Comparison of ENCODE assay signal across 14 cellular contexts in the genomic region with DNA sequence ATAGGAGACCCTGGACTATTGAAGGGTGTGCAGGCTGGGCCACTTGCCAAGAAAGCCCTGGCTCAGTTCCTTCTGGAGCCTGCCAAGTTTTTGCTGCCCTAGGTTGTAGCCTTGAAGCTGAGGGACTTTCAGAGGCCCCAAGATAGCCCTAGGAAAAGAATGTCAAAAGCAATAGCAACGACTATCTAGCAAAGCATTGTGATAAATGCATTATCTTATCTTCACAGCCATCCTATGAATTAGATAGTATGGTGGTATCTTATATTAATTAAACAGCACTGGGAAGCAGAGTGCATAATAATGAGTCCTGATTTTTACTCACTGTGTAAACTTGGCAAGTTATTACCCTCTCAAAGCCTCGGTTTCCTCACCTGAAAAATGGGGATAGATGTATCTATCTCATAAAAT.
A peak's percentile ranks its signal among the peaks of the same experiment; 100 is the strongest.
DNase-seq lines count a peak whose midpoint lies in the region; ATAC-seq, FAIRE-seq and TF ChIP-seq lines count a peak whose summit lies in the region.
"Had no signal": no experiment of that assay in that cellular context is flagged by ENCODE, and none has a peak within 500 bp of the region (broad histone marks: within the 10 kb centered on the region; RNA-seq: fewer than 3 reads in every experiment).

No MANE protein-coding gene starts in this region.

- H3K4me2 ChIP-seq in PC-3 (ENCODE audit: low read length): peak overlapping the region; percentile 55

- no peaks in the 10 kb centered on the region for H3F3A ChIP-seq in PC-3 (ENCODE audit: low read length, unreplicated experiment)

- FAIRE-seq in pancreas (lab: Jason Lieb, UNC): no peak
- FAIRE-seq: TTC549 had no signal

- H3K27ac ChIP-seq in PC-3 (ENCODE audit: low read length) (peak overlapping the region; percentile 51), foreskin keratinocyte (peak overlapping the region; percentile 74), pancreas (peak overlapping the region in 1 of 4 donors; percentile 6)
- H3K27ac ChIP-seq: parathyroid adenoma had no signal

- no peaks in the 10 kb centered on the region for H3K9me2 ChIP-seq in PC-3 (replicated peaks; ENCODE audit: low read length)

- DNase-seq in Daoy (ENCODE audit: low read depth): peak; percentile 54
- peak; percentile 52 for DNase-seq in PC-3
- no peak for DNase-seq in foreskin keratinocyte
- peak; percentile 50 to 80 (median 69) for DNase-seq in pancreas
- no peak for DNase-seq in OCI-M1 (lab: John Stamatoyannopoulos, UW)
- DNase-seq in GM10248 (ENCODE audit: extremely low spot score): no peak
- DNase-seq: activated naive CD8-positive, alpha-beta T cell treated with anti-CD3 and anti-CD28 coated beads for 36 hours; NCI-H2227 treated with DMSO at 0.1 percent for 48 hours; SHP77; stimulated activated CD4-positive, alpha-beta T cell treated with anti-CD3 and anti-CD28 coated beads, Interleukin-4, amount 100 ng/mL, for 1 hour had no signal

- no peak overlapping the region for H2AFZ ChIP-seq in PC-3 (ENCODE audit: low read length)
- H2AFZ ChIP-seq: parathyroid adenoma had no signal

- intact Hi-C loops in PC-3 (cut with micrococcal nuclease) (no loop called here), pancreas (cut with DNase I) (no loop called here)

- H3K9me3 ChIP-seq in PC-3 (ENCODE audit: low read length) (no peaks in the 10 kb centered on the region), pancreas (no peaks in the 10 kb centered on the region)

- no peaks in the 10 kb centered on the region for H4K20me1 ChIP-seq in PC-3 (ENCODE audit: low read length)

- no TSS peak for BruUV-seq in PC-3 (replicated peaks; lab: Mats Ljungman, UMichigan)

- POLR2A ChIA-PET in PC-3 (lab: Charles Lee; ENCODE audit: unreplicated experiment): interaction anchor here (0.6 kb wide), 1 partner anchor 1163 kb away, joined by 3 read pairs; no protein-coding TSS in a partner anchor
- POLR2A ChIA-PET in GM10248 (lab: Yijun Ruan, JAX): no interaction called here

- TF ChIP-seq CTCF in PC-3 (conservative IDR thresholded peaks at IDR 0.05; ENCODE audit: low read depth, low read length): no peak
- TF ChIP-seq CTCF in foreskin keratinocyte (conservative IDR thresholded peaks at IDR 0.05): no peak
- no peak for TF ChIP-seq CTCF in pancreas (IDR thresholded peaks at IDR 0.05)
- TF ChIP-seq CTCF in GM10248 (IDR thresholded peaks at IDR 0.05; ENCODE audit: control extremely low read depth, extremely low read depth, low read depth, missing control alignments): no peak

- no peaks in the 10 kb centered on the region for H3K36me3 ChIP-seq in PC-3 (ENCODE audit: low read depth, low read length)
- H3K36me3 ChIP-seq in pancreas: no peaks in the 10 kb centered on the region

- no peak for ATAC-seq in PC-3
- no peak for ATAC-seq in foreskin keratinocyte
- peak; percentile 81 to 95 (median 92) for ATAC-seq in pancreas
- no peak for ATAC-seq in HG02884 (IDR thresholded peaks at IDR 0.05; ENCODE audit: unreplicated experiment)
- ATAC-seq in HG03135 (IDR thresholded peaks at IDR 0.05; ENCODE audit: unreplicated experiment): no peak

- H3K4me3 ChIP-seq in PC-3 (ENCODE audit: low read length) (no peak overlapping the region), pancreas (no peak overlapping the region)

- no peak overlapping the region for H3K9ac ChIP-seq in PC-3 (ENCODE audit: low read length)
- H3K9ac ChIP-seq: parathyroid adenoma had no signal

- CTCF ChIA-PET in PC-3 (lab: Charles Lee) (no interaction called here), GM10248 (lab: Yijun Ruan, JAX) (no interaction called here)

- WGBS in pancreas, 2 donors: 9 to 10% methylated on average over 2 of the region's 2 CpGs

- H3K4me1 ChIP-seq in PC-3 (ENCODE audit: insufficient read depth, low read length): peaks cover 32% of the 10 kb centered on the region
- H3K4me1 ChIP-seq in foreskin keratinocyte: peaks cover 18% of the 10 kb centered on the region
- peaks cover 0 to 17% (median 10%) of the 10 kb centered on the region in 3 donors for H3K4me1 ChIP-seq in pancreas
- H3K4me1 ChIP-seq: parathyroid adenoma had no signal

- H3K27me3 ChIP-seq in PC-3 (ENCODE audit: low read length) (no peaks in the 10 kb centered on the region), foreskin keratinocyte (peaks cover 13% of the 10 kb centered on the region), pancreas (no peaks in the 10 kb centered on the region)

- no peaks in the 10 kb centered on the region for H3K79me2 ChIP-seq in PC-3 (ENCODE audit: low read length)
- H3K79me2 ChIP-seq: parathyroid adenoma had no signal

Comparison
In these comparisons a context has a peak if more than half of its experiments do, and no peak if none do; other contexts are left out.
1. DNase-seq: peak in Daoy (single experiment), PC-3 (single experiment) and pancreas (6 of 6); none in foreskin keratinocyte (0 of 2), OCI-M1 (single experiment) and GM10248 (single experiment).
2. ATAC-seq: peak in pancreas (4 of 4); none in PC-3 (single experiment), foreskin keratinocyte (single experiment), HG02884 (single experiment) and HG03135 (single experiment).